Comparison of ENCODE assay signal across 12 cellular contexts in genomic region chrX:130106071-130106470, GRCh38. TPM values are rescaled to one million over a fixed set of nuclear protein-coding genes. Genes with fewer than 3 reads are reported as not detected.
A peak's percentile ranks its signal among the peaks of the same experiment; 100 is the strongest.
DNase-seq lines count a peak whose midpoint lies in the region; ATAC-seq, FAIRE-seq and TF ChIP-seq lines count a peak whose summit lies in the region.
"Had no signal": no experiment of that assay in that cellular context is flagged by ENCODE, and none has a peak within 500 bp of the region (broad histone marks: within the 10 kb centered on the region; RNA-seq: fewer than 3 reads in every experiment).

No MANE protein-coding gene starts in this region.

- H3K27me3 ChIP-seq in breast epithelium (peaks cover 0 to 25% of the 10 kb centered on the region in 2 donors), GM12878 (replicated peaks in 1 of 2; ENCODE audit: control insufficient read depth in 2 of 2, insufficient read depth in 2 of 2, low read length in 1 of 2) (no peaks in the 10 kb centered on the region; a peak in 1 of 4 replicates), brain microvascular endothelial cell (replicated peaks) (no peaks in the 10 kb centered on the region)
- H3K27me3 ChIP-seq: spleen had no signal

- peak overlapping the region; percentile 13; the same call in 1 of the 2 replicates for H3K4me2 ChIP-seq in GM12878 (ENCODE audit: control insufficient read depth, insufficient read depth)

- H3K27ac ChIP-seq in breast epithelium (peak overlapping the region in 1 of 2 donors; percentile 26), GM12878 (ENCODE audit: control insufficient read depth, insufficient read depth) (no peak overlapping the region), brain microvascular endothelial cell (no peak overlapping the region)

- TF ChIP-seq EP300 in GM12878 (IDR thresholded peaks at IDR 0.05; ENCODE audit: borderline replicate concordance in 1 of 2, control insufficient read depth in 1 of 2, low read depth in 2 of 2, low read length in 2 of 2) = no peak

- peaks cover 69% of the 10 kb centered on the region for H3K79me2 ChIP-seq in GM12878 (ENCODE audit: control insufficient read depth, insufficient read depth, low read length)

- no peak overlapping the region for H3K4me3 Mint-ChIP-seq in MCF 10A (ENCODE audit: unreplicated experiment)
- H3K4me3 Mint-ChIP-seq in natural killer cell treated with Interleukin-12 subunit alpha and Interleukin-12 subunit beta and Interleukin-15 and Interleukin-18, amount 100 ng/mL, for 72 hours = peak overlapping the region; percentile 78
- H3K4me3 Mint-ChIP-seq: nephron progenitor cell had no signal

- no peak overlapping the region for H2AFZ ChIP-seq in GM12878 (ENCODE audit: control insufficient read depth, low read depth, low read length)

- WGBS in GM12878 (ENCODE audit: insufficient coverage, insufficient replicate concordance, low lambda C conversion rate, missing lambda C conversion rate) = 47% methylated on average over 10 of the region's 10 CpGs

- H3K27ac Mint-ChIP-seq in MCF 10A (ENCODE audit: low read depth, unreplicated experiment) = no peak overlapping the region
- H3K27ac Mint-ChIP-seq in natural killer cell treated with Interleukin-12 subunit alpha and Interleukin-12 subunit beta and Interleukin-15 and Interleukin-18, amount 100 ng/mL, for 72 hours = peak overlapping the region; percentile 81 to 84
- H3K27ac Mint-ChIP-seq: nephron progenitor cell had no signal

- no TSS peak for BruUV-seq in MCF 10A (replicated peaks; lab: Mats Ljungman, UMichigan)
- BruUV-seq in GM12878 (replicated peaks; lab: Mats Ljungman, UMichigan) = no TSS peak

- H3K36me3 Mint-ChIP-seq in MCF 10A (ENCODE audit: insufficient read depth, unreplicated experiment) = no peaks in the 10 kb centered on the region
- H3K36me3 Mint-ChIP-seq in natural killer cell treated with Interleukin-12 subunit alpha and Interleukin-12 subunit beta and Interleukin-15 and Interleukin-18, amount 100 ng/mL, for 72 hours = peaks cover 5% of the 10 kb centered on the region

- no peak overlapping the region for H3K9ac ChIP-seq in GM12878 (ENCODE audit: control insufficient read depth, insufficient read depth, low read length)

- FAIRE-seq in GM12878 (lab: Jason Lieb, UNC) = no peak
- FAIRE-seq: TTC549 had no signal

- intact Hi-C loops in MCF 10A (cut with micrococcal nuclease) = no loop called here
- intact Hi-C loops in breast epithelium (cut with DNase I; ENCODE audit: low total_unique reads) = no loop called here
- intact Hi-C loops in GM12878 (cut with micrococcal nuclease; ENCODE audit: unreplicated experiment) = no loop called here

- H3K36me3 ChIP-seq in breast epithelium (no peaks in the 10 kb centered on the region), GM12878 (ENCODE audit: control insufficient read depth in 2 of 2, insufficient read depth in 2 of 2, low read length in 1 of 2) (no peaks in the 10 kb centered on the region), brain microvascular endothelial cell (replicated peaks) (no peaks in the 10 kb centered on the region)

- peak; percentile 15 for ATAC-seq in GM12878
- no peak for ATAC-seq in natural killer cell treated with Interleukin-12 subunit alpha and Interleukin-12 subunit beta and Interleukin-15 and Interleukin-18, amount 100 ng/mL, for 72 hours
- ATAC-seq in activated CD4-positive, CD25-positive, alpha-beta regulatory T cell treated with anti-CD3 and anti-CD28 coated beads, Interleukin-2, amount 50 U/mL, for 24 hours = no peak
- ATAC-seq in GM18861 (IDR thresholded peaks at IDR 0.05; ENCODE audit: unreplicated experiment) = no peak
- no peak for ATAC-seq in HG03280 (IDR thresholded peaks at IDR 0.05; ENCODE audit: unreplicated experiment)

- POLR2A ChIA-PET in MCF 10A (lab: Yijun Ruan, JAX) = interaction anchor here (1.1 to 2.1 kb wide), 3 partner anchors 11 to 61 kb away, joined by 3 to 8 read pairs (median 5); no protein-coding TSS in a partner anchor
- POLR2A ChIA-PET in GM12878 (lab: Charles Lee) = interaction anchor here (0.6 to 5.0 kb wide), 4 partner anchors 11 to 65 kb away, joined by 3 to 27 read pairs (median 4); no protein-coding TSS in a partner anchor

- SMC1A ChIA-PET in GM12878 (lab: Charles Lee; ENCODE audit: uncharacterized antibody, unreplicated experiment) = interaction anchor here (0.7 to 4.8 kb wide), 5 partner anchors 9 to 26 kb away, joined by 3 to 36 read pairs (median 4); no protein-coding TSS in a partner anchor

- no peak overlapping the region for H3K4me3 ChIP-seq in breast epithelium
- H3K4me3 ChIP-seq in GM12878 = no peak overlapping the region
- H3K4me3 ChIP-seq in brain microvascular endothelial cell (ENCODE audit: low read depth, low read length) = no peak overlapping the region
- H3K4me3 ChIP-seq: spleen had no signal

- peaks cover 7% of the 10 kb centered on the region for H3K4me1 Mint-ChIP-seq in MCF 10A (ENCODE audit: insufficient read depth, unreplicated experiment)
- peaks cover 50 to 51% of the 10 kb centered on the region in 2 donors for H3K4me1 Mint-ChIP-seq in natural killer cell treated with Interleukin-12 subunit alpha and Interleukin-12 subunit beta and Interleukin-15 and Interleukin-18, amount 100 ng/mL, for 72 hours (ENCODE audit: low read depth in 2 of 2)

- no peaks in the 10 kb centered on the region for H3K9me3 Mint-ChIP-seq in MCF 10A (ENCODE audit: unreplicated experiment)
- H3K9me3 Mint-ChIP-seq in natural killer cell treated with Interleukin-12 subunit alpha and Interleukin-12 subunit beta and Interleukin-15 and Interleukin-18, amount 100 ng/mL, for 72 hours = no peaks in the 10 kb centered on the region

- RAD21 ChIA-PET in GM12878 (lab: Charles Lee; ENCODE audit: unreplicated experiment) = interaction anchor here (0.6 to 2.1 kb wide), 5 partner anchors 21 to 86 kb away, joined by 3 to 8 read pairs (median 6); no protein-coding TSS in a partner anchor

- in situ Hi-C loops in GM12878 (cut with MboI) (no loop called here), brain microvascular endothelial cell (cut with HindIII; ENCODE audit: low pct_ligation_motif_present, low sequenced_read_pairs) (no loop called here)

- no peak for TF ChIP-seq RAD21 in GM12878 (IDR thresholded peaks at IDR 0.05; ENCODE audit: insufficient read depth, low read depth, low read length)

- H3K9me3 ChIP-seq in breast epithelium = no peaks in the 10 kb centered on the region
- no peaks in the 10 kb centered on the region for H3K9me3 ChIP-seq in GM12878 (replicated peaks; ENCODE audit: control insufficient read depth, insufficient read depth, low read length)
- H3K9me3 ChIP-seq: spleen had no signal

- no peaks in the 10 kb centered on the region for H3K4me1 ChIP-seq in breast epithelium
- peaks cover 3% of the 10 kb centered on the region for H3K4me1 ChIP-seq in GM12878 (ENCODE audit: control insufficient read depth, insufficient read depth, low read length)

- H3K27me3 Mint-ChIP-seq in MCF 10A (ENCODE audit: insufficient read depth, unreplicated experiment) = peaks cover 23% of the 10 kb centered on the region
- peaks cover 0 to 2% of the 10 kb centered on the region in 2 donors for H3K27me3 Mint-ChIP-seq in natural killer cell treated with Interleukin-12 subunit alpha and Interleukin-12 subunit beta and Interleukin-15 and Interleukin-18, amount 100 ng/mL, for 72 hours

- H4K20me1 ChIP-seq in GM12878 (ENCODE audit: control insufficient read depth, insufficient read depth) = no peaks in the 10 kb centered on the region

- TF ChIP-seq POLR2A in breast epithelium (IDR thresholded peaks at IDR 0.05) (no peak), GM12878 (IDR thresholded peaks at IDR 0.05; ENCODE audit: low read depth, low read length) (no peak)

- TF ChIP-seq CTCF in MCF 10A (IDR thresholded peaks at IDR 0.05; ENCODE audit: unreplicated experiment) (no peak), breast epithelium (IDR thresholded peaks at IDR 0.05) (no peak), GM12878 (IDR thresholded peaks at IDR 0.05 in 2 of 3, conservative IDR thresholded peaks at IDR 0.05 in 1 of 3; ENCODE audit: control insufficient read depth in 2 of 3, extremely low read depth in 1 of 3, insufficient read depth in 1 of 3, low read depth in 3 of 3, low read length in 3 of 3) (no peak), brain microvascular endothelial cell (IDR thresholded peaks at IDR 0.05; ENCODE audit: low read depth, low read length, missing control alignments) (no peak)

- peak; percentile 46 for DNase-seq in MCF 10A (ENCODE audit: unreplicated experiment)
- DNase-seq in breast epithelium (ENCODE audit: low spot score in 2 of 2) = no peak
- no peak for DNase-seq in GM12878 (ENCODE audit: low read depth, low spot score)
- DNase-seq in natural killer cell treated with Interleukin-12 subunit alpha and Interleukin-12 subunit beta and Interleukin-15 and Interleukin-18, amount 100 ng/mL, for 72 hours (ENCODE audit: low spot score) = no peak
- DNase-seq in brain microvascular endothelial cell = no peak
- DNase-seq: GOT3, nephron progenitor cell, spleen had no signal

- CTCF ChIA-PET in MCF 10A (lab: Yijun Ruan, JAX) = interaction anchor here (0.6 to 1.5 kb wide), 3 partner anchors 12 to 77 kb away, joined by 3 read pairs; no protein-coding TSS in a partner anchor
- CTCF ChIA-PET in GM12878 (lab: Yijun Ruan, JAX) = interaction anchor here (1.1 to 1.5 kb wide), 2 partner anchors 13 to 24 kb away, joined by 3 read pairs; no protein-coding TSS in a partner anchor

RNA-seq across cellular contexts. Expression of gene ELF4, which starts 4.2 kb away (rescaled TPM):
- total RNA-seq in MCF 10A (2022) (19.5 and 23.6 TPM in 2 replicates), breast epithelium (10 to 100 TPM in 1 of 3 donors, 1 to 10 TPM in 2; 5.3 to 10.7 (median 9.2) TPM), GM12878 (2014; rRNA removed) (22.9 and 25.8 TPM in 2 replicates), GM12878 (2014; rRNA removed; fragmentation: Illumina TruSeq; extraction: Trizol) (12.3 and 13.8 TPM in 2 replicates), GM12878 (2021) (34.4 and 35.1 TPM in 2 replicates)
- total RNA-seq in GM12878 (2013; cell fraction: nucleolus; rRNA removed) = 14.4 and 16.4 TPM in 2 replicates
- polyA plus RNA-seq in GM12878 (2011; ENCODE audit: low read depth) = 17.4 TPM
- polyA plus RNA-seq in GM12878 (2011; rRNA removed) (15.7 and 33.0 TPM in 2 replicates), GM12878 (2014; fragmentation: Illumina TruSeq; extraction: Trizol) (32.3 and 36.7 TPM in 2 replicates), GM12878 (2014; fragmentation: Nextera tagmentation; extraction: Ambion mirVana) (1 to 10 TPM; 4.0 to 5.2 TPM), GM12878 (2014; rRNA removed) (24.7 and 27.3 TPM in 2 replicates), GM12878 (2016; fragmentation: Nextera tagmentation; extraction: Ambion mirVana) (10 to 100 TPM; 19.3 to 20.4 TPM)
- polyA plus RNA-seq in GM12878 (2011; cell fraction: cytosol; rRNA removed) = 35.0 and 43.1 TPM in 2 replicates
- 28.0 and 31.1 TPM in 2 replicates for polyA plus RNA-seq in GM12878 (2011; cell fraction: nucleus; rRNA removed)
- 24.3 and 24.6 TPM in 2 replicates for polyA plus RNA-seq in GM12878 (2012)
- polyA minus RNA-seq in GM12878 (2011; rRNA and poly(A)+ RNA removed) = 39.8 and 47.5 TPM in 2 replicates
- polyA minus RNA-seq in GM12878 (2011; cell fraction: cytosol; rRNA and poly(A)+ RNA removed) = 21.8 and 27.7 TPM in 2 replicates
- polyA minus RNA-seq in GM12878 (2011; cell fraction: nucleus; rRNA and poly(A)+ RNA removed) = 7.3 and 10.4 TPM in 2 replicates
- total RNA-seq in natural killer cell treated with Interleukin-12 subunit alpha and Interleukin-12 subunit beta and Interleukin-15 and Interleukin-18, amount 100 ng/mL, for 72 hours = 10 to 100 TPM; 38.8 to 71.0 TPM

RNA-seq across cellular contexts. Expression of gene AIFM1, which starts 59.6 kb away (rescaled TPM):
- total RNA-seq in MCF 10A (2022) (43.2 and 45.3 TPM in 2 replicates), breast epithelium (10 to 100 TPM; 13.5 to 24.6 (median 16.6) TPM), GM12878 (2014; rRNA removed) (47.3 and 50.5 TPM in 2 replicates), GM12878 (2014; rRNA removed; fragmentation: Illumina TruSeq; extraction: Trizol) (87.0 and 92.5 TPM in 2 replicates), GM12878 (2021) (77.5 and 80.9 TPM in 2 replicates)
- 11.4 and 12.3 TPM in 2 replicates for total RNA-seq in GM12878 (2013; cell fraction: nucleolus; rRNA removed)
- polyA plus RNA-seq in GM12878 (2011; ENCODE audit: low read depth) = 35.4 TPM
- polyA plus RNA-seq in GM12878 (2011; rRNA removed) (76.2 and 86.8 TPM in 2 replicates), GM12878 (2014; fragmentation: Illumina TruSeq; extraction: Trizol) (99.1 and 116 TPM in 2 replicates), GM12878 (2014; fragmentation: Nextera tagmentation; extraction: Ambion mirVana) (10 to 100 TPM; 44.2 to 78.0 TPM), GM12878 (2014; rRNA removed) (72.4 and 82.0 TPM in 2 replicates), GM12878 (2016; fragmentation: Nextera tagmentation; extraction: Ambion mirVana) (100 to 1,000 TPM; 121 TPM)
- polyA plus RNA-seq in GM12878 (2011; cell fraction: cytosol; rRNA removed) = 51.8 and 55.7 TPM in 2 replicates
- polyA plus RNA-seq in GM12878 (2011; cell fraction: nucleus; rRNA removed) = 66.0 and 72.4 TPM in 2 replicates
- polyA plus RNA-seq in GM12878 (2012) = 34.0 and 38.0 TPM in 2 replicates
- polyA minus RNA-seq in GM12878 (2011; rRNA and poly(A)+ RNA removed) = 45.5 and 46.7 TPM in 2 replicates
- polyA minus RNA-seq in GM12878 (2011; cell fraction: cytosol; rRNA and poly(A)+ RNA removed) = 20.0 and 21.1 TPM in 2 replicates
- 9.8 and 12.2 TPM in 2 replicates for polyA minus RNA-seq in GM12878 (2011; cell fraction: nucleus; rRNA and poly(A)+ RNA removed)
- 10 to 100 TPM; 38.6 to 49.1 TPM for total RNA-seq in natural killer cell treated with Interleukin-12 subunit alpha and Interleukin-12 subunit beta and Interleukin-15 and Interleukin-18, amount 100 ng/mL, for 72 hours
